18 cellular contexts compared by ENCODE assay signal in the genomic region with DNA sequence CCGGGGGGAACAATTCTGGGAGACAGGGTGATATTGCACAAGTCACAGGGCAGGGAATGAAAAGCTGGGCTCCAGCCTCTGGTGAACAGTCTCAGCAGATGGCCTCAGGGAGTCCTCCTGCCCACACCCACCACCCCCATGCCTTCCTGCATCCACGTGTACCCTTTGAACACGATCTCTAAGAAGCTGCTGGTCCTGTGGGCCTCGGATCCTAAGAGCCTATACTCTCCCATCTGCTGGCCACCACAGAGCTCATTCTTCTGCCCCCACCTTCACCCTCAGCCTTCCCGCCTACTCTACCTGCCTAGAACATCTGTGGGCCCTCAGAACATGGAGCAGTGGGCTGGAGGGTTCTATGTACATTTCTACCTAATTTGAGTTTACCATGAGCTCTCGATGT.
A peak's percentile ranks its signal among the peaks of the same experiment; 100 is the strongest.
DNase-seq lines count a peak whose midpoint lies in the region; ATAC-seq lines count a peak whose summit lies in the region.
"Had no signal": no experiment of that assay in that cellular context is flagged by ENCODE, and none has a peak within 500 bp of the region (broad histone marks: within the 10 kb centered on the region; RNA-seq: fewer than 3 reads in every experiment).

No MANE protein-coding gene starts in this region.

- DNase-seq in activated effector memory CD4-positive, alpha-beta T cell treated with anti-CD3 and anti-CD28 coated beads, Interleukin-2, amount 50 U/mL, for 16 hours = peak; percentile 59
- no peak for DNase-seq in activated effector memory CD4-positive, alpha-beta T cell treated with Interleukin-2 at 50 U/mL for 16 hours
- DNase-seq in activated CD8-positive, alpha-beta memory T cell treated with anti-CD3 and anti-CD28 coated beads, Interleukin-2, amount 10 ng/mL, durations not matched to agents 7 days and 5 days = no peak
- DNase-seq in effector memory CD8-positive, alpha-beta T cell = no peak
- DNase-seq in stimulated activated naive CD8-positive, alpha-beta T cell treated with anti-CD3 and anti-CD28 coated beads, Interleukin-15, amount 100 ng/mL, for 72 hours = no peak
- no peak for DNase-seq in SHP77 treated with DMSO at 0.1 percent for 48 hours (lab: John Stamatoyannopoulos, UW)
- DNase-seq: ACHN; effector CD8-positive, alpha-beta T cell; H9; NCI-H1930; NCI-H524; nephron progenitor cell; OCI-M1; SK-N-SH; stimulated activated CD4-positive, alpha-beta T cell treated with anti-CD3 and anti-CD28 coated beads, Interleukin-12 subunit alpha, Interleukin-12 subunit beta, amount 100 ng/mL, for 4 hours; stimulated activated naive CD4-positive, alpha-beta T cell treated with Interleukin-2 at 50 U/mL for 16 hours had no signal

- H3K27ac Mint-ChIP-seq in activated CD8-positive, alpha-beta memory T cell treated with anti-CD3 and anti-CD28 coated beads, Interleukin-2, amount 10 ng/mL, durations not matched to agents 7 days and 5 days = peak overlapping the region; percentile 99
- peak overlapping the region; percentile 95 to 97 for H3K27ac Mint-ChIP-seq in effector memory CD8-positive, alpha-beta T cell
- H3K27ac Mint-ChIP-seq in stimulated activated naive CD8-positive, alpha-beta T cell treated with anti-CD3 and anti-CD28 coated beads, Interleukin-15, amount 100 ng/mL, for 72 hours = peak overlapping the region; percentile 66 to 99
- H3K27ac Mint-ChIP-seq: nephron progenitor cell had no signal

- H3K36me3 Mint-ChIP-seq in activated CD8-positive, alpha-beta memory T cell treated with anti-CD3 and anti-CD28 coated beads, Interleukin-2, amount 10 ng/mL, durations not matched to agents 7 days and 5 days = peaks cover 17% of the 10 kb centered on the region
- peaks cover 9% of the 10 kb centered on the region for H3K36me3 Mint-ChIP-seq in effector memory CD8-positive, alpha-beta T cell (ENCODE audit: insufficient read depth)

- CTCF ChIA-PET in activated CD8-positive, alpha-beta memory T cell treated with anti-CD3 and anti-CD28 coated beads, Interleukin-2, amount 10 ng/mL, durations not matched to agents 7 days and 5 days (lab: Charles Lee) = interaction anchor here (1.0 to 6.1 kb wide), 4 partner anchors 13 to 156 kb away, joined by 3 to 57 read pairs (median 26); no protein-coding TSS in a partner anchor

- no peaks in the 10 kb centered on the region for H3K9me3 Mint-ChIP-seq in activated CD8-positive, alpha-beta memory T cell treated with anti-CD3 and anti-CD28 coated beads, Interleukin-2, amount 10 ng/mL, durations not matched to agents 7 days and 5 days (ENCODE audit: low read depth)
- H3K9me3 Mint-ChIP-seq in effector memory CD8-positive, alpha-beta T cell = no peaks in the 10 kb centered on the region
- H3K9me3 Mint-ChIP-seq in stimulated activated naive CD8-positive, alpha-beta T cell treated with anti-CD3 and anti-CD28 coated beads, Interleukin-15, amount 100 ng/mL, for 72 hours = peaks cover 0 to 5% of the 10 kb centered on the region in 2 donors
- H3K9me3 Mint-ChIP-seq: H9, nephron progenitor cell had no signal

- H3K27me3 Mint-ChIP-seq in activated CD8-positive, alpha-beta memory T cell treated with anti-CD3 and anti-CD28 coated beads, Interleukin-2, amount 10 ng/mL, durations not matched to agents 7 days and 5 days = no peaks in the 10 kb centered on the region
- H3K27me3 Mint-ChIP-seq in effector memory CD8-positive, alpha-beta T cell = no peaks in the 10 kb centered on the region
- no peaks in the 10 kb centered on the region for H3K27me3 Mint-ChIP-seq in stimulated activated naive CD8-positive, alpha-beta T cell treated with anti-CD3 and anti-CD28 coated beads, Interleukin-15, amount 100 ng/mL, for 72 hours

- H3K4me3 Mint-ChIP-seq in activated CD8-positive, alpha-beta memory T cell treated with anti-CD3 and anti-CD28 coated beads, Interleukin-2, amount 10 ng/mL, durations not matched to agents 7 days and 5 days = peak overlapping the region; percentile 67
- peak overlapping the region; percentile 57 to 74 for H3K4me3 Mint-ChIP-seq in effector memory CD8-positive, alpha-beta T cell
- peak overlapping the region; percentile 78 to 83 for H3K4me3 Mint-ChIP-seq in stimulated activated naive CD8-positive, alpha-beta T cell treated with anti-CD3 and anti-CD28 coated beads, Interleukin-15, amount 100 ng/mL, for 72 hours
- H3K4me3 Mint-ChIP-seq: H9, nephron progenitor cell had no signal

- no peak for ATAC-seq in activated CD8-positive, alpha-beta memory T cell treated with anti-CD3 and anti-CD28 coated beads, Interleukin-2, amount 10 ng/mL, durations not matched to agents 7 days and 5 days
- ATAC-seq in effector memory CD8-positive, alpha-beta T cell (replicated peaks) = no peak
- ATAC-seq in stimulated activated naive CD8-positive, alpha-beta T cell treated with anti-CD3 and anti-CD28 coated beads, Interleukin-15, amount 100 ng/mL, for 72 hours = no peak
- ATAC-seq in GM21528 (IDR thresholded peaks at IDR 0.05; ENCODE audit: low FRiP score, unreplicated experiment) (no peak), HG03571 (IDR thresholded peaks at IDR 0.05; ENCODE audit: unreplicated experiment) (no peak)

- H3K4me1 Mint-ChIP-seq in activated CD8-positive, alpha-beta memory T cell treated with anti-CD3 and anti-CD28 coated beads, Interleukin-2, amount 10 ng/mL, durations not matched to agents 7 days and 5 days = peaks cover 94% of the 10 kb centered on the region
- H3K4me1 Mint-ChIP-seq in effector memory CD8-positive, alpha-beta T cell (ENCODE audit: low read depth in 2 of 2) = peaks cover 77 to 93% of the 10 kb centered on the region in 2 donors
- H3K4me1 Mint-ChIP-seq in stimulated activated naive CD8-positive, alpha-beta T cell treated with anti-CD3 and anti-CD28 coated beads, Interleukin-15, amount 100 ng/mL, for 72 hours = peaks cover 98% of the 10 kb centered on the region
